ENCODE assay signal across 1 cellular context in genomic region chr12:1949771-1950470, GRCh38.
TF ChIP-seq lines count a peak whose summit lies in the region.

No MANE protein-coding gene starts in this region.

TF ChIP-seq in WTC11, 78 proteins besides CTCF, POLR2A, EP300 and RAD21:
- no peak for TF ChIP-seq CBFB (CRISPR knock-in tag; IDR thresholded peaks at IDR 0.05; ENCODE audit: low read depth)
- no peak for TF ChIP-seq ZNF317 (CRISPR knock-in tag; IDR thresholded peaks at IDR 0.05; ENCODE audit: borderline replicate concordance, low read depth)
- TF ChIP-seq, protein P1, sequence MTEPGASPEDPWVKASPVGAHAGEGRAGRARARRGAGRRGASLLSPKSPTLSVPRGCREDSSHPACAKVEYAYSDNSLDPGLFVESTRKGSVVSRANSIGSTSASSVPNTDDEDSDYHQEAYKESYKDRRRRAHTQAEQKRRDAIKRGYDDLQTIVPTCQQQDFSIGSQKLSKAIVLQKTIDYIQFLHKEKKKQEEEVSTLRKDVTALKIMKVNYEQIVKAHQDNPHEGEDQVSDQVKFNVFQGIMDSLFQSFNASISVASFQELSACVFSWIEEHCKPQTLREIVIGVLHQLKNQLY (CRISPR knock-in tag; IDR thresholded peaks at IDR 0.05) = no peak
- TF ChIP-seq ZNF512 (CRISPR knock-in tag; IDR thresholded peaks at IDR 0.05; ENCODE audit: borderline replicate concordance) = no peak
- TF ChIP-seq GRHL2 (CRISPR knock-in tag; IDR thresholded peaks at IDR 0.05; ENCODE audit: insufficient replicate concordance, severe bottlenecking) = no peak
- TF ChIP-seq FOXP1 (CRISPR knock-in tag; IDR thresholded peaks at IDR 0.05; ENCODE audit: borderline replicate concordance) = no peak
- TF ChIP-seq GABPB1 (CRISPR knock-in tag; IDR thresholded peaks at IDR 0.05) = no peak
- TF ChIP-seq FOXK1 (CRISPR knock-in tag; IDR thresholded peaks at IDR 0.05) = no peak
- TF ChIP-seq MYBL2 (CRISPR knock-in tag; IDR thresholded peaks at IDR 0.05) = no peak
- TF ChIP-seq NR1H2 (CRISPR knock-in tag; IDR thresholded peaks at IDR 0.05) = no peak
- TF ChIP-seq FOXJ3 (CRISPR knock-in tag; IDR thresholded peaks at IDR 0.05; ENCODE audit: borderline replicate concordance) = no peak
- TF ChIP-seq, protein P2, sequence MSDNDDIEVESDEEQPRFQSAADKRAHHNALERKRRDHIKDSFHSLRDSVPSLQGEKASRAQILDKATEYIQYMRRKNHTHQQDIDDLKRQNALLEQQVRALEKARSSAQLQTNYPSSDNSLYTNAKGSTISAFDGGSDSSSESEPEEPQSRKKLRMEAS (CRISPR knock-in tag; IDR thresholded peaks at IDR 0.05) = no peak
- TF ChIP-seq, protein P3, sequence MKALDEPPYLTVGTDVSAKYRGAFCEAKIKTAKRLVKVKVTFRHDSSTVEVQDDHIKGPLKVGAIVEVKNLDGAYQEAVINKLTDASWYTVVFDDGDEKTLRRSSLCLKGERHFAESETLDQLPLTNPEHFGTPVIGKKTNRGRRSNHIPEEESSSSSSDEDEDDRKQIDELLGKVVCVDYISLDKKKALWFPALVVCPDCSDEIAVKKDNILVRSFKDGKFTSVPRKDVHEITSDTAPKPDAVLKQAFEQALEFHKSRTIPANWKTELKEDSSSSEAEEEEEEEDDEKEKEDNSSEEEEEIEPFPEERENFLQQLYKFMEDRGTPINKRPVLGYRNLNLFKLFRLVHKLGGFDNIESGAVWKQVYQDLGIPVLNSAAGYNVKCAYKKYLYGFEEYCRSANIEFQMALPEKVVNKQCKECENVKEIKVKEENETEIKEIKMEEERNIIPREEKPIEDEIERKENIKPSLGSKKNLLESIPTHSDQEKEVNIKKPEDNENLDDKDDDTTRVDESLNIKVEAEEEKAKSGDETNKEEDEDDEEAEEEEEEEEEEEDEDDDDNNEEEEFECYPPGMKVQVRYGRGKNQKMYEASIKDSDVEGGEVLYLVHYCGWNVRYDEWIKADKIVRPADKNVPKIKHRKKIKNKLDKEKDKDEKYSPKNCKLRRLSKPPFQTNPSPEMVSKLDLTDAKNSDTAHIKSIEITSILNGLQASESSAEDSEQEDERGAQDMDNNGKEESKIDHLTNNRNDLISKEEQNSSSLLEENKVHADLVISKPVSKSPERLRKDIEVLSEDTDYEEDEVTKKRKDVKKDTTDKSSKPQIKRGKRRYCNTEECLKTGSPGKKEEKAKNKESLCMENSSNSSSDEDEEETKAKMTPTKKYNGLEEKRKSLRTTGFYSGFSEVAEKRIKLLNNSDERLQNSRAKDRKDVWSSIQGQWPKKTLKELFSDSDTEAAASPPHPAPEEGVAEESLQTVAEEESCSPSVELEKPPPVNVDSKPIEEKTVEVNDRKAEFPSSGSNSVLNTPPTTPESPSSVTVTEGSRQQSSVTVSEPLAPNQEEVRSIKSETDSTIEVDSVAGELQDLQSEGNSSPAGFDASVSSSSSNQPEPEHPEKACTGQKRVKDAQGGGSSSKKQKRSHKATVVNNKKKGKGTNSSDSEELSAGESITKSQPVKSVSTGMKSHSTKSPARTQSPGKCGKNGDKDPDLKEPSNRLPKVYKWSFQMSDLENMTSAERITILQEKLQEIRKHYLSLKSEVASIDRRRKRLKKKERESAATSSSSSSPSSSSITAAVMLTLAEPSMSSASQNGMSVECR (CRISPR knock-in tag; IDR thresholded peaks at IDR 0.05; ENCODE audit: borderline replicate concordance) = no peak
